8 cellular contexts compared by ENCODE assay signal in the genomic region with DNA sequence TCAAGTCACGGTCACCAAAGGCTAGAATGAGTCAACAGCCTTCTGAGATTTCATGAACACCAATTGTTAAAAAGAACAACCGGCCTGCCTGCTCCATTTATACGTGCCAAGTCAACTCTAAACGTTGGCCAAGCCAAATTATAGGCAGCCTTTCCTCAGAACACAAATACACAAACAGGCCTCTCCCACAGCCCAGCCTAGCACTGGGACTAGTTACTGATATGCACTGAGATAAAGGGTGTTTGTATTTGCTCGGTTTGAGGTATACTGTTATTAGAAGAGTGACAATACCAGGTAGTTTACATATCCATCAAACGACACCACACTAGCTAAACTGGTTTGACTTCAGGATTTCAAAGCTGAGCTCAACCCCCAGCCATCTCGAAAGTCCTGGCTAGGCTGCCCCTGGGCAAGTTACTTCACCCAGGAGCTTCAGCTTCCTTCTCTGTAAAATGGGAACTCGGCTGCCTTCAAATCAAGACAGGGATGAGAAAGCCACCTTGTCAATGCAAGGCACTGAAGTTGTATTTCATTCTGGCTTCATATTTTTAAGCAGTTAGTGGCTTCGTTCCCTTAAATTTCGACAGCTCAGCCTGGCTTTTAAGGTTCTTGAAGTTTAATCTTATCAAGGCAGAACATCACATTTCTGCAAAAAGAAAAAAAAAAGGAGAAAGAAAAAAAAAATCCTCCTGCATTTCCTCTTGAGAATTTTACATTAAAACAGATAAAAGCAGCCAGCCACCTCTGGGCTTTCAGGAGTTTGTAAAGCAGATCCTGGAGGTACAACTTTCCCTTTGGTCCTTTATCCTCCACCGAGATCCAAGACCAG. TPM values are rescaled to one million over a fixed set of nuclear protein-coding genes. Genes with fewer than 3 reads are reported as not detected.
DNase-seq lines count a peak whose midpoint lies in the region; ATAC-seq and TF ChIP-seq lines count a peak whose summit lies in the region.

No MANE protein-coding gene starts in this region.

- H3K36me3 ChIP-seq in iPS-20b (ENCODE audit: insufficient read depth, low read depth, low read length): peaks cover 52% of the 10 kb centered on the region
- no peaks in the 10 kb centered on the region for H3K36me3 ChIP-seq in tibial nerve

- no peaks in the 10 kb centered on the region for H3K27me3 Mint-ChIP-seq in activated naive CD4-positive, alpha-beta T cell treated with anti-CD3 and anti-CD28 coated beads for 36 hours (ENCODE audit: low read depth)

- CTCF ChIA-PET in activated naive CD4-positive, alpha-beta T cell treated with anti-CD3 and anti-CD28 coated beads for 36 hours (lab: Charles Lee): interaction anchor here (0.6 to 1.6 kb wide), 6 partner anchors 8 to 631 kb away, joined by 3 to 4 read pairs (median 3); no protein-coding TSS in a partner anchor

- peaks cover 54% of the 10 kb centered on the region for H3K36me3 Mint-ChIP-seq in activated naive CD4-positive, alpha-beta T cell treated with anti-CD3 and anti-CD28 coated beads for 36 hours (ENCODE audit: low read depth)

- 29 to 33% methylated on average over 11 of the region's 11 CpGs for WGBS in tibial nerve, 2 donors

- DNase-seq in activated naive CD4-positive, alpha-beta T cell treated with anti-CD3 and anti-CD28 coated beads for 36 hours: no peak
- no peak for DNase-seq in activated naive CD4-positive, alpha-beta T cell (lab: John Stamatoyannopoulos, UW)
- DNase-seq in activated CD4-positive, alpha-beta T cell treated with anti-CD3 and anti-CD28 coated beads, Interleukin-2, amount 50 U/mL, for 48 hours: peak; percentile 12 to 23
- DNase-seq in tibial nerve (ENCODE audit: low spot score in 2 of 2): no peak
- DNase-seq in retina: no peak
- DNase-seq in DMS 273 treated with DMSO at 0.1 percent for 48 hours (lab: John Stamatoyannopoulos, UW): no peak

- H3K4me3 Mint-ChIP-seq in activated naive CD4-positive, alpha-beta T cell treated with anti-CD3 and anti-CD28 coated beads for 36 hours: peak overlapping the region; percentile 60

- TF ChIP-seq EP300 in tibial nerve (IDR thresholded peaks at IDR 0.05): peak in 1 of 2 donors; percentile 61

- H3K4me1 ChIP-seq in iPS-20b (ENCODE audit: insufficient read depth, low read length): peaks cover 64% of the 10 kb centered on the region
- peaks cover 0 to 77% (median 63%) of the 10 kb centered on the region in 4 donors for H3K4me1 ChIP-seq in tibial nerve

- H3K4me1 Mint-ChIP-seq in activated naive CD4-positive, alpha-beta T cell treated with anti-CD3 and anti-CD28 coated beads for 36 hours (ENCODE audit: low read depth): peaks cover 61% of the 10 kb centered on the region

- TF ChIP-seq POLR2A in tibial nerve (IDR thresholded peaks at IDR 0.05): no peak

- intact Hi-C loops in activated naive CD4-positive, alpha-beta T cell treated with anti-CD3 and anti-CD28 coated beads for 36 hours (cut with micrococcal nuclease): no loop called here

- H3K4me3 ChIP-seq in iPS-20b (ENCODE audit: low read length) (peak overlapping the region; percentile 94), tibial nerve (no peak overlapping the region)

- H3K27ac ChIP-seq in iPS-20b (ENCODE audit: low read length) (no peak overlapping the region), tibial nerve (peak overlapping the region in 3 of 4 donors; percentile 94 to 98 (median 96))

- H3K9me3 ChIP-seq in iPS-20b (ENCODE audit: insufficient read depth, low read depth, low read length) (no peaks in the 10 kb centered on the region), tibial nerve (no peaks in the 10 kb centered on the region)

- no peak for ATAC-seq in HG03159 (IDR thresholded peaks at IDR 0.05; ENCODE audit: unreplicated experiment)

- TF ChIP-seq CTCF in tibial nerve (IDR thresholded peaks at IDR 0.05): no peak

- H3K27me3 ChIP-seq in iPS-20b (ENCODE audit: insufficient read depth, low read length) (peaks cover 28% of the 10 kb centered on the region; the same call in 1 of the 2 replicates), tibial nerve (no peaks in the 10 kb centered on the region)

- no peak overlapping the region for H3K27ac Mint-ChIP-seq in activated naive CD4-positive, alpha-beta T cell treated with anti-CD3 and anti-CD28 coated beads for 36 hours

- H3K9ac ChIP-seq in iPS-20b (ENCODE audit: low read depth, low read length): peak overlapping the region; percentile 33; the same call in 1 of the 2 replicates

- H3K9me3 Mint-ChIP-seq in activated naive CD4-positive, alpha-beta T cell treated with anti-CD3 and anti-CD28 coated beads for 36 hours: no peaks in the 10 kb centered on the region

RNA-seq across cellular contexts. Expression of gene TLE3, which starts 4.0 kb away (rescaled TPM):
- total RNA-seq in activated naive CD4-positive, alpha-beta T cell treated with anti-CD3 and anti-CD28 coated beads for 36 hours: 100 to 1,000 TPM; 105 to 109 TPM
- 10 to 100 TPM; 62.4 to 91.6 (median 76.9) TPM for total RNA-seq in tibial nerve

Comparison
In these comparisons a context has a peak if more than half of its experiments do, and no peak if none do; other contexts are left out.
1. DNase-seq: peak in activated CD4-positive, alpha-beta T cell treated with anti-CD3 and anti-CD28 coated beads, Interleukin-2, amount 50 U/mL, for 48 hours (2 of 2); none in activated naive CD4-positive, alpha-beta T cell treated with anti-CD3 and anti-CD28 coated beads for 36 hours (single experiment), activated naive CD4-positive, alpha-beta T cell (0 of 4), tibial nerve (0 of 2), retina (single experiment) and DMS 273 treated with DMSO at 0.1 percent for 48 hours (single experiment).